ENCODE assay signal across 1 cellular context in genomic region chr15:40272713-40273056, GRCh38.
TF ChIP-seq lines count a peak whose summit lies in the region.

No MANE protein-coding gene starts in this region.

TF ChIP-seq in HepG2, 621 proteins besides CTCF, POLR2A, EP300 and RAD21:
- TF ChIP-seq HNRNPL (IDR thresholded peaks at IDR 0.05; ENCODE audit: low read depth, low read length), result peak; percentile 95
- no peak for TF ChIP-seq ZKSCAN5 (CRISPR knock-in tag; IDR thresholded peaks at IDR 0.05)
- TF ChIP-seq SIN3A (IDR thresholded peaks at IDR 0.05; ENCODE audit: borderline replicate concordance, low read depth, low read length), result no peak
- peak; percentile 53; the same call in 1 of the 2 replicates for TF ChIP-seq MYC (CRISPR knock-in tag; IDR thresholded peaks at IDR 0.05; ENCODE audit: borderline replicate concordance)
- no peak for TF ChIP-seq PITX1 (CRISPR knock-in tag; IDR thresholded peaks at IDR 0.05)
- no peak for TF ChIP-seq MAFK (conservative IDR thresholded peaks at IDR 0.05 in 1 of 2, IDR thresholded peaks at IDR 0.05 in 1 of 2; ENCODE audit: low read length in 2 of 2)
- TF ChIP-seq NPAS2 (CRISPR knock-in tag; IDR thresholded peaks at IDR 0.05; ENCODE audit: borderline replicate concordance), result no peak
- 0 out of 2 replicates have a peak, but pooled peaks have one; percentile 12 for TF ChIP-seq ZNF687 (CRISPR knock-in tag; IDR thresholded peaks at IDR 0.05)
- TF ChIP-seq SKI (IDR thresholded peaks at IDR 0.05; ENCODE audit: partially characterized antibody), result no peak
- TF ChIP-seq HOXA3 (CRISPR knock-in tag; IDR thresholded peaks at IDR 0.05), result no peak
- 0 out of 2 replicates have a peak, but pooled peaks have one; percentile 12 for TF ChIP-seq ZNF609 (CRISPR knock-in tag; IDR thresholded peaks at IDR 0.05; ENCODE audit: borderline replicate concordance)
- TF ChIP-seq SP4 (CRISPR knock-in tag; IDR thresholded peaks at IDR 0.05), result 0 out of 2 replicates have a peak, but pooled peaks have one; percentile 5
- no peak for TF ChIP-seq PBX3 (CRISPR knock-in tag; IDR thresholded peaks at IDR 0.05; ENCODE audit: borderline replicate concordance)
- TF ChIP-seq STAG1 (CRISPR knock-in tag; IDR thresholded peaks at IDR 0.05), result peak; percentile 23; the same call in 1 of the 2 replicates
- no peak for TF ChIP-seq FOXP1 (IDR thresholded peaks at IDR 0.05)
- TF ChIP-seq FOXP1 (CRISPR knock-in tag; IDR thresholded peaks at IDR 0.05), result no peak
- no peak for TF ChIP-seq NFE2L2 (IDR thresholded peaks at IDR 0.05; ENCODE audit: low read length)
- no peak for TF ChIP-seq ZNF10 (CRISPR knock-in tag; IDR thresholded peaks at IDR 0.05; ENCODE audit: borderline replicate concordance, low read depth)
- no peak for TF ChIP-seq ZNF773 (CRISPR knock-in tag; IDR thresholded peaks at IDR 0.05; ENCODE audit: borderline replicate concordance)
- TF ChIP-seq PAF1 (CRISPR knock-in tag; IDR thresholded peaks at IDR 0.05), result no peak
- no peak for TF ChIP-seq ZNF264 (CRISPR knock-in tag; IDR thresholded peaks at IDR 0.05)
- TF ChIP-seq SAFB2 (CRISPR knock-in tag; IDR thresholded peaks at IDR 0.05; ENCODE audit: borderline replicate concordance, low read depth), result 0 out of 2 replicates have a peak, but pooled peaks have one; percentile 46
- no peak for TF ChIP-seq ZSCAN22 (CRISPR knock-in tag; IDR thresholded peaks at IDR 0.05)
- no peak for TF ChIP-seq MXD3 (CRISPR knock-in tag; IDR thresholded peaks at IDR 0.05)
- no peak for TF ChIP-seq PCBP1 (IDR thresholded peaks at IDR 0.05; ENCODE audit: borderline replicate concordance, low read depth, low read length)
- TF ChIP-seq NFIB (CRISPR knock-in tag; IDR thresholded peaks at IDR 0.05; ENCODE audit: borderline replicate concordance), result no peak
- TF ChIP-seq SP140L (CRISPR knock-in tag; IDR thresholded peaks at IDR 0.05; ENCODE audit: borderline replicate concordance), result no peak
- peak; percentile 73; the same call in 1 of the 2 replicates for TF ChIP-seq HIC2 (CRISPR knock-in tag; IDR thresholded peaks at IDR 0.05; ENCODE audit: low read depth)
- TF ChIP-seq ZSCAN31 (CRISPR knock-in tag; IDR thresholded peaks at IDR 0.05; ENCODE audit: low read depth), result no peak
- TF ChIP-seq GTF2F1 (IDR thresholded peaks at IDR 0.05; ENCODE audit: low read length), result no peak
- TF ChIP-seq ZNF777 (CRISPR knock-in tag; IDR thresholded peaks at IDR 0.05), result 0 out of 2 replicates have a peak, but pooled peaks have one; percentile 35
- peak; percentile 42; the same call in 1 of the 2 replicates for TF ChIP-seq CHCHD3 (CRISPR knock-in tag; IDR thresholded peaks at IDR 0.05)
- TF ChIP-seq ZNF639 (CRISPR knock-in tag; conservative IDR thresholded peaks at IDR 0.05), result no peak
- TF ChIP-seq ZNF280D (CRISPR knock-in tag; IDR thresholded peaks at IDR 0.05), result no peak
- peak; percentile 18; the same call in 1 of the 2 replicates for TF ChIP-seq PATZ1 (CRISPR knock-in tag; IDR thresholded peaks at IDR 0.05)
TF ChIP-seq in HepG2: peak in this region for 11.
